ENCODE assay signal across 8 cellular contexts in the genomic region with DNA sequence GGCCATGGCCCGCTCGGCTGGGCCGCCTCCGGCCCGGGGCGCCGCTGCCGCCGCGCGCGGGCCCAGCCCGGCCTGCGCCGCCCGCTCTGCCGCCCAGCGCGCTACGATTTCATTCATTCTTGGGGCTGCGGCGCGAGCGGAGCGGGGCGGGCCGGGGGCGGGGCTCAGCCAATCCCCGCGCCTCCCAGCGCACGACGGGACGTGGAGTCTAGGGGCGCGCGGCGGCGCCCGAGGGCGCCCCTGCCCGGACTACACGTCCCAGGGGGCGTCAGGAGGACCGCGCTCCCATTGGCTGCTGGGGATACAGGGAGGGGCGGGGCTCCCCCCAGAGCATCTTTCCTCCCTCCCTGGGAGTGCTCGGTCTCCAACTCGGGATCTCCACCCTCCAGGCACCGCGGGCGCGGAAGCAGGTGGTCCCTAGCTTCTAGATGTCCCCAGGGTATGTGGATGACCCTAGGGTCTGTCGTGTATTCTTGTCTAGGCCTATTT. TPM values are rescaled to one million over a fixed set of nuclear protein-coding genes. Genes with fewer than 3 reads are reported as not detected.
DNase-seq lines count a peak whose midpoint lies in the region; ATAC-seq and TF ChIP-seq lines count a peak whose summit lies in the region.

No MANE protein-coding gene starts in this region.

- peaks cover 6% of the 10 kb centered on the region for H3K4me1 ChIP-seq in smooth muscle cell (ENCODE audit: low read depth)

- H4K20me1 ChIP-seq in smooth muscle cell (ENCODE audit: low read depth): no peaks in the 10 kb centered on the region

- H3K9ac ChIP-seq in smooth muscle cell (ENCODE audit: low read depth): no peak overlapping the region

- H3K4me2 ChIP-seq in smooth muscle cell: peak overlapping the region; percentile 91

- no peaks in the 10 kb centered on the region for H3K36me3 ChIP-seq in smooth muscle cell (ENCODE audit: low read depth)

- H3F3A ChIP-seq in smooth muscle cell (ENCODE audit: low read depth): no peaks in the 10 kb centered on the region

- DNase-seq in CD1c-positive myeloid dendritic cell (ENCODE audit: extremely low spot score) (peak; percentile 54), NCI-H1092 (lab: John Stamatoyannopoulos, UW) (peak; percentile 77), SW480 (ENCODE audit: low spot score) (peak; percentile 85), hepatic stellate cell (ENCODE audit: low spot score) (peak; percentile 94), smooth muscle cell (lab: John Stamatoyannopoulos, UW; ENCODE audit: unreplicated experiment) (peak; percentile 15)
- peak; percentile 32 for DNase-seq in activated naive CD8-positive, alpha-beta T cell treated with anti-CD3 and anti-CD28 coated beads, Interleukin-2, amount 50 U/mL, for 16 hours (ENCODE audit: low read depth, low spot score)

- under 1% methylated on average over 39 of the region's 54 CpGs for WGBS in smooth muscle cell (ENCODE audit: low lambda C conversion rate)

- ATAC-seq in GM21423 (IDR thresholded peaks at IDR 0.05; ENCODE audit: unreplicated experiment) (peak; percentile 66), GM18519 (IDR thresholded peaks at IDR 0.05; ENCODE audit: low FRiP score, unreplicated experiment) (no peak)

- H3K27ac ChIP-seq in smooth muscle cell (ENCODE audit: low read depth): no peak overlapping the region

- H3K4me3 ChIP-seq in smooth muscle cell: peak overlapping the region; percentile 49

- H3K79me2 ChIP-seq in smooth muscle cell (ENCODE audit: low read depth): no peaks in the 10 kb centered on the region

- H3K9me3 ChIP-seq in smooth muscle cell (replicated peaks; ENCODE audit: low read depth): no peaks in the 10 kb centered on the region

- H2AFZ ChIP-seq in smooth muscle cell (ENCODE audit: low read depth): no peak overlapping the region

- no peak for TF ChIP-seq CTCF in smooth muscle cell (IDR thresholded peaks at IDR 0.05; ENCODE audit: borderline replicate concordance, insufficient read depth, poor library complexity, severe bottlenecking)

- H3K27me3 ChIP-seq in smooth muscle cell (ENCODE audit: low read depth): peaks cover 48% of the 10 kb centered on the region

RNA-seq across cellular contexts. Expression of a gene that starts 5.6 kb away (rescaled TPM):
- total RNA-seq in smooth muscle cell: 0.27 TPM in 1 of 2 replicates, not detected in the other
- polyA plus RNA-seq in smooth muscle cell: 2.4 and 3.1 TPM in 2 replicates

RNA-seq across cellular contexts. Expression of a gene that starts 26.5 kb away (rescaled TPM):
- 4.0 and 8.1 TPM in 2 replicates for total RNA-seq in smooth muscle cell
- 88.4 and 89.7 TPM in 2 replicates for polyA plus RNA-seq in smooth muscle cell

RNA-seq across cellular contexts. Expression of a gene that starts 34.7 kb away (rescaled TPM):
- total RNA-seq in smooth muscle cell: 153 and 157 TPM in 2 replicates
- 201 and 453 TPM in 2 replicates for polyA plus RNA-seq in smooth muscle cell

Comparison
In these comparisons a context has a peak if more than half of its experiments do, and no peak if none do; other contexts are left out.
1. DNase-seq: peak in every context shown above with its lines; median percentile 94 in hepatic stellate cell; 85 in SW480; 77 in NCI-H1092; 54 in CD1c-positive myeloid dendritic cell; 32 in activated naive CD8-positive, alpha-beta T cell treated with anti-CD3 and anti-CD28 coated beads, Interleukin-2, amount 50 U/mL, for 16 hours; 15 in smooth muscle cell.